ENCODE assay signal across 8 cellular contexts in genomic region chr1:29237906-29238600, GRCh38. TPM values are rescaled to one million over a fixed set of nuclear protein-coding genes. Genes with fewer than 3 reads are reported as not detected.
DNase-seq lines count a peak whose midpoint lies in the region; ATAC-seq, FAIRE-seq and TF ChIP-seq lines count a peak whose summit lies in the region.

No MANE protein-coding gene starts in this region.

- H4K20me1 ChIP-seq in H1 (replicated peaks in 1 of 2; ENCODE audit: control insufficient read depth in 1 of 2, insufficient read depth in 2 of 2, low read length in 2 of 2), result peaks cover 0 to 8% of the 10 kb centered on the region in 2 experiments

- H2BK5ac ChIP-seq in H1 (ENCODE audit: low read depth, low read length), result peak overlapping the region; percentile 35; the same call in 1 of the 2 replicates

- H3K36me3 ChIP-seq in Peyer's patch, result no peaks in the 10 kb centered on the region
- no peaks in the 10 kb centered on the region; a peak in 1 of 8 replicates for H3K36me3 ChIP-seq in H1 (ENCODE audit: control insufficient read depth in 2 of 4, insufficient read depth in 4 of 4, low read length in 3 of 4)
- no peaks in the 10 kb centered on the region for H3K36me3 ChIP-seq in mucosa of descending colon (ENCODE audit: low read depth)
- no peaks in the 10 kb centered on the region for H3K36me3 ChIP-seq in uterus

- peak overlapping the region; percentile 98; the same call in 1 of the 2 replicates for H2BK12ac ChIP-seq in H1 (ENCODE audit: low read depth, low read length)

- no peaks in the 10 kb centered on the region; a peak in 1 of 4 replicates for H3K79me2 ChIP-seq in H1 (ENCODE audit: control insufficient read depth in 1 of 2, insufficient read depth in 2 of 2, low read length in 2 of 2)

- FAIRE-seq in H1 (lab: Jason Lieb, UNC), result no peak

- H3K4me3 ChIP-seq in Peyer's patch, result peak overlapping the region; percentile 14 to 68 (median 32)
- peak overlapping the region; percentile 41 to 62 (median 58) for H3K4me3 ChIP-seq in H1 (ENCODE audit: extremely low read depth in 1 of 4, insufficient read depth in 2 of 4, low read depth in 3 of 4, low read length in 4 of 4)
- H3K4me3 ChIP-seq in mucosa of descending colon, result no peak overlapping the region
- peak overlapping the region; percentile 32 to 54 for H3K4me3 ChIP-seq in uterus

- peak overlapping the region; percentile 89 for H3K4ac ChIP-seq in H1 (replicated peaks; ENCODE audit: insufficient read length, low read depth, low read length)

- H3K4me1 ChIP-seq in Peyer's patch, result peaks cover 0 to 24% (median 16%) of the 10 kb centered on the region in 4 donors
- peaks cover 10 to 33% (median 24%) of the 10 kb centered on the region in 4 experiments for H3K4me1 ChIP-seq in H1 (replicated peaks in 1 of 4; ENCODE audit: control insufficient read depth in 3 of 4, insufficient read depth in 4 of 4, low read length in 3 of 4)
- H3K4me1 ChIP-seq in mucosa of descending colon (ENCODE audit: low read depth), result peaks cover 21% of the 10 kb centered on the region
- peaks cover 0 to 4% of the 10 kb centered on the region in 2 donors for H3K4me1 ChIP-seq in uterus

- peak overlapping the region; percentile 37; the same call in 1 of the 2 replicates for H2AFZ ChIP-seq in H1 (ENCODE audit: low read length)

- TF ChIP-seq POLR2A in Peyer's patch (IDR thresholded peaks at IDR 0.05), result no peak
- no peak for TF ChIP-seq POLR2A in H1 (IDR thresholded peaks at IDR 0.05; ENCODE audit: control extremely low read depth in 1 of 2, low read depth in 2 of 2, low read length in 2 of 2)
- TF ChIP-seq POLR2A in uterus (IDR thresholded peaks at IDR 0.05), result no peak

- CTCF ChIA-PET in H1 (lab: Charles Lee; ENCODE audit: partially characterized antibody), result interaction anchor here (1.1 to 12.3 kb wide), 7 partner anchors 19 to 468 kb away, joined by 3 to 113 read pairs (median 8); no protein-coding TSS in a partner anchor

- peak overlapping the region; percentile 97 for H3K18ac ChIP-seq in H1 (ENCODE audit: extremely low read depth, low read length)

- DNase-seq in GM03348 (ENCODE audit: low spot score) (peak; percentile 54), Peyer's patch (no peak), H1 (ENCODE audit: low read depth in 1 of 2, low spot score in 2 of 2) (peak in 1 of 2 experiments; percentile 72), mucosa of descending colon (peak in 2 of 3 donors; percentile 32 to 55), uterus (peak; percentile 41 to 60), NCI-H510A (lab: John Stamatoyannopoulos, UW) (no peak)

- no peak overlapping the region for H2AK5ac ChIP-seq in H1 (ENCODE audit: low read depth, low read length)

- TF ChIP-seq CTCF in Peyer's patch (IDR thresholded peaks at IDR 0.05), result no peak
- TF ChIP-seq CTCF in H1 (IDR thresholded peaks at IDR 0.05; ENCODE audit: control extremely low read depth in 1 of 3, insufficient read depth in 1 of 3, low read depth in 1 of 3, low read length in 3 of 3), result no peak
- no peak for TF ChIP-seq CTCF in mucosa of descending colon (IDR thresholded peaks at IDR 0.05)
- TF ChIP-seq CTCF in uterus (IDR thresholded peaks at IDR 0.05), result no peak

- peak; percentile 25 for ATAC-seq in mucosa of descending colon
- ATAC-seq in GM18502 (IDR thresholded peaks at IDR 0.05; ENCODE audit: poor library complexity, unreplicated experiment), result no peak
- no peak for ATAC-seq in HG02938 (IDR thresholded peaks at IDR 0.05; ENCODE audit: unreplicated experiment)

- peak overlapping the region; percentile 51 for H4K5ac ChIP-seq in H1 (ENCODE audit: insufficient read length, low read depth, low read length)

- peak overlapping the region; percentile 95 for H4K91ac ChIP-seq in H1 (replicated peaks; ENCODE audit: insufficient read length, low read length)

- WGBS in H1 (ENCODE audit: extremely low coverage in 1 of 2, insufficient coverage in 1 of 2, insufficient read length in 1 of 2, insufficient replicate concordance in 2 of 2, low coverage in 1 of 2, low lambda C conversion rate in 2 of 2, missing lambda C conversion rate in 1 of 2), 2 experiments, result 3% methylated on average over 58 of the region's 84 CpGs; no CpG with 5 or more reads in 1 of the 2 experiments

- peak overlapping the region; percentile 99; the same call in 1 of the 2 replicates for H2BK15ac ChIP-seq in H1 (ENCODE audit: low read length)

- no peak overlapping the region for H3K56ac ChIP-seq in H1 (replicated peaks; ENCODE audit: insufficient read length, low read depth, low read length)

- peaks cover 0 to 8% of the 10 kb centered on the region in 2 donors for H3K27me3 ChIP-seq in Peyer's patch
- H3K27me3 ChIP-seq in H1 (replicated peaks in 1 of 4; ENCODE audit: control insufficient read depth in 3 of 4, extremely low read depth in 1 of 4, insufficient read depth in 3 of 4, low read length in 3 of 4), result peaks cover 13 to 34% (median 29%) of the 10 kb centered on the region in 4 experiments
- H3K27me3 ChIP-seq in uterus, result no peaks in the 10 kb centered on the region

- TF ChIP-seq RAD21 in H1 (IDR thresholded peaks at IDR 0.05 in 1 of 2, conservative IDR thresholded peaks at IDR 0.05 in 1 of 2; ENCODE audit: low read depth in 2 of 2, low read length in 2 of 2), result no peak

- peaks cover 21% of the 10 kb centered on the region for H3K23me2 ChIP-seq in H1 (ENCODE audit: low read depth, low read length)

- H3K9me3 ChIP-seq in Peyer's patch (no peaks in the 10 kb centered on the region), H1 (ENCODE audit: insufficient read depth in 2 of 2, low read depth in 1 of 2, low read length in 1 of 2) (no peaks in the 10 kb centered on the region), mucosa of descending colon (no peaks in the 10 kb centered on the region), uterus (no peaks in the 10 kb centered on the region)

- H4K8ac ChIP-seq in H1 (ENCODE audit: extremely low read depth, insufficient read depth, low read length), result peak overlapping the region; percentile 83

- no peak for TF ChIP-seq EP300 in H1 (IDR thresholded peaks at IDR 0.05; ENCODE audit: borderline replicate concordance in 1 of 2, low read depth in 2 of 2, low read length in 2 of 2)

- POLR2A ChIA-PET in H1 (lab: Charles Lee; ENCODE audit: partially characterized antibody), result interaction anchor here (1.1 to 1.5 kb wide), 2 partner anchors 9 to 11 kb away, joined by 3 read pairs; no protein-coding TSS in a partner anchor

- no peak overlapping the region for H3K14ac ChIP-seq in H1 (ENCODE audit: insufficient read length)

- H2BK20ac ChIP-seq in H1 (ENCODE audit: low read length), result no peak overlapping the region; the same call in 1 of the 2 replicates

- H3K23ac ChIP-seq in H1 (ENCODE audit: insufficient read length), result no peak overlapping the region

- intact Hi-C loops in mucosa of descending colon (cut with DNase I, micrococcal nuclease) (loop anchor here (5.0 to 10.0 kb wide), 3 partner anchors 607 to 1477 kb away; no protein-coding TSS in a partner anchor), uterus (cut with DNase I; ENCODE audit: low total_unique reads) (loop anchor here (10.0 kb wide), 1 partner anchor 1477 kb away; no protein-coding TSS in a partner anchor)

- peak overlapping the region; percentile 95 to 100 for H3K4me2 ChIP-seq in H1 (ENCODE audit: insufficient read depth in 1 of 2, low read depth in 2 of 2, low read length in 2 of 2)

- H2BK120ac ChIP-seq in H1 (replicated peaks; ENCODE audit: low read depth, low read length), result no peak overlapping the region

- H3K79me1 ChIP-seq in H1 (ENCODE audit: low read depth, low read length), result no peaks in the 10 kb centered on the region

- peak overlapping the region in 1 of 4 experiments; percentile 46; a peak in 1 of 7 replicates for H3K9ac ChIP-seq in H1 (replicated peaks in 1 of 4; ENCODE audit: extremely low read depth in 1 of 4, low read depth in 3 of 4, low read length in 3 of 4)

- H3K27ac ChIP-seq in Peyer's patch, result peak overlapping the region in 2 of 4 donors; percentile 0 to 25
- no peak overlapping the region for H3K27ac ChIP-seq in H1 (ENCODE audit: low read depth, low read length)
- H3K27ac ChIP-seq in uterus, result peak overlapping the region; percentile 56 to 74

RNA-seq across cellular contexts. Expression of gene PTPRU, which starts 1.7 kb away (rescaled TPM):
- total RNA-seq in Peyer's patch (1 to 10 TPM in 3 of 4 donors, under 1 TPM in 1; 0.18 to 5.0 (median 4.0) TPM), mucosa of descending colon (10 to 100 TPM in 1 of 3 donors, 1 to 10 TPM in 2; 1.8 to 14.3 (median 2.2) TPM), uterus (10 to 100 TPM in 3 of 4 donors, 1 to 10 TPM in 1; 9.5 to 48.2 (median 33.4) TPM)
- 41.8 and 55.3 TPM in 2 replicates for total RNA-seq in H1 (2021; fragmentation: NEBNext Ultra II Directional; extraction: Animal tissue kit (Norgen Biotek cat#: 25700))
- 33.8 and 57.0 TPM in 2 replicates for polyA plus RNA-seq in H1 (2011; rRNA removed)
- polyA plus RNA-seq in H1 (2011; cell fraction: cytosol; rRNA removed), result 41.3 TPM
- 84.9 TPM for polyA plus RNA-seq in H1 (2011; cell fraction: nucleus; rRNA removed)
- 23.1 to 40.3 TPM (median 37.9 TPM) in 4 replicates for polyA plus RNA-seq in H1 (2012, experiment 1 of 2)
- 38.4 TPM for polyA plus RNA-seq in H1 (2012, experiment 2 of 2)
- polyA plus RNA-seq in H1 (2013, experiment 1 of 2), result 29.7 TPM
- polyA plus RNA-seq in H1 (2013, experiment 2 of 2), result 33.1 TPM
- 39.2 and 41.2 TPM in 2 replicates for polyA minus RNA-seq in H1 (2011; rRNA and poly(A)+ RNA removed)
- polyA minus RNA-seq in H1 (2011; cell fraction: cytosol; rRNA and poly(A)+ RNA removed), result 79.9 TPM
- polyA minus RNA-seq in H1 (2011; cell fraction: nucleus; rRNA and poly(A)+ RNA removed), result 57.9 TPM

RNA-seq across cellular contexts. Expression of gene MECR, which starts 7.3 kb away (rescaled TPM):
- total RNA-seq in Peyer's patch (10 to 100 TPM in 3 of 4 donors, 1 to 10 TPM in 1; 9.3 to 31.4 (median 19.1) TPM), mucosa of descending colon (10 to 100 TPM; 18.3 to 20.8 (median 19.5) TPM), uterus (10 to 100 TPM in 3 of 4 donors, 1 to 10 TPM in 1; 7.4 to 23.4 (median 20.7) TPM)
- total RNA-seq in H1 (2021; fragmentation: NEBNext Ultra II Directional; extraction: Animal tissue kit (Norgen Biotek cat#: 25700)), result 24.4 and 26.5 TPM in 2 replicates
- polyA plus RNA-seq in H1 (2011; rRNA removed), result 24.2 and 28.2 TPM in 2 replicates
- polyA plus RNA-seq in H1 (2011; cell fraction: cytosol; rRNA removed), result 31.6 TPM
- polyA plus RNA-seq in H1 (2011; cell fraction: nucleus; rRNA removed), result 39.5 TPM
- polyA plus RNA-seq in H1 (2012, experiment 1 of 2), result 18.0 to 37.4 TPM (median 33.6 TPM) in 4 replicates
- 33.1 TPM for polyA plus RNA-seq in H1 (2012, experiment 2 of 2)
- polyA plus RNA-seq in H1 (2013, experiment 1 of 2), result 25.0 TPM
- polyA plus RNA-seq in H1 (2013, experiment 2 of 2), result 25.4 TPM
- 23.2 and 34.1 TPM in 2 replicates for polyA minus RNA-seq in H1 (2011; rRNA and poly(A)+ RNA removed)
- polyA minus RNA-seq in H1 (2011; cell fraction: cytosol; rRNA and poly(A)+ RNA removed), result 14.5 TPM
- polyA minus RNA-seq in H1 (2011; cell fraction: nucleus; rRNA and poly(A)+ RNA removed), result 27.7 TPM

RNA-seq across cellular contexts. Expression of gene SRSF4, which starts 56.4 kb away (rescaled TPM):
- total RNA-seq in Peyer's patch, result 100 to 1,000 TPM in 1 of 4 donors, 10 to 100 TPM in 3; 62.7 to 153 (median 88.8) TPM
- 83.5 and 86.5 TPM in 2 replicates for total RNA-seq in H1 (2021; fragmentation: NEBNext Ultra II Directional; extraction: Animal tissue kit (Norgen Biotek cat#: 25700))
- 32.0 and 34.9 TPM in 2 replicates for polyA plus RNA-seq in H1 (2011; rRNA removed)
- 69.0 TPM for polyA plus RNA-seq in H1 (2011; cell fraction: cytosol; rRNA removed)
- 35.6 TPM for polyA plus RNA-seq in H1 (2011; cell fraction: nucleus; rRNA removed)
- polyA plus RNA-seq in H1 (2012, experiment 1 of 2), result 78.5 to 101 TPM (median 84.8 TPM) in 4 replicates
- polyA plus RNA-seq in H1 (2012, experiment 2 of 2), result 36.3 TPM
- 81.6 TPM for polyA plus RNA-seq in H1 (2013, experiment 1 of 2)
- 79.9 TPM for polyA plus RNA-seq in H1 (2013, experiment 2 of 2)
- 23.4 and 28.6 TPM in 2 replicates for polyA minus RNA-seq in H1 (2011; rRNA and poly(A)+ RNA removed)
- polyA minus RNA-seq in H1 (2011; cell fraction: cytosol; rRNA and poly(A)+ RNA removed), result 26.5 TPM
- 32.2 TPM for polyA minus RNA-seq in H1 (2011; cell fraction: nucleus; rRNA and poly(A)+ RNA removed)
- 100 to 1,000 TPM in 1 of 3 donors, 10 to 100 TPM in 2; 63.7 to 140 (median 75.2) TPM for total RNA-seq in mucosa of descending colon
- total RNA-seq in uterus, result 100 to 1,000 TPM in 1 of 4 donors, 10 to 100 TPM in 3; 60.0 to 129 (median 69.0) TPM

Comparison
In these comparisons a context has a peak if more than half of its experiments do, and no peak if none do; other contexts are left out.
1. DNase-seq: peak in GM03348 (single experiment), mucosa of descending colon (2 of 3) and uterus (2 of 2); none in Peyer's patch (0 of 3) and NCI-H510A (single experiment).